In genomic region chr4:7798215-7798995, GRCh38 we compare ENCODE assay signal across 17 cellular contexts.
DNase-seq lines count a peak whose midpoint lies in the region; ATAC-seq and TF ChIP-seq lines count a peak whose summit lies in the region.
"Had no signal": no experiment of that assay in that cellular context is flagged by ENCODE, and none has a peak within 500 bp of the region (broad histone marks: within the 10 kb centered on the region; RNA-seq: fewer than 3 reads in every experiment).

No MANE protein-coding gene starts in this region.

- no peak for TF ChIP-seq POLR2A in upper lobe of left lung (IDR thresholded peaks at IDR 0.05)

- peaks cover 0 to 39% (median 15%) of the 10 kb centered on the region in 4 donors for H3K36me3 ChIP-seq in upper lobe of left lung
- H3K36me3 ChIP-seq: breast epithelium, ovary had no signal

- H3K4me3 Mint-ChIP-seq in stimulated activated memory B cell treated with anti-CD40 and anti-IgM and Interleukin-4, amounts not matched to agents 10 μg/mL and 1 μg/mL and 100 μg/mL, for 72 hours: no peak overlapping the region
- H3K4me3 Mint-ChIP-seq: activated T-helper 1 cell treated with anti-CD3 and anti-CD28 coated beads, Interleukin-12 subunit alpha, Interleukin-12 subunit beta, Interleukin-2, Interleukin-4 antibody, amounts not matched to agents 30 ng/mL and 10 ng/mL and 1 ng/mL, durations not matched to agents 14 hours and 24 hours and 36 hours; B cell had no signal

- H3K9me3 ChIP-seq in upper lobe of left lung: no peaks in the 10 kb centered on the region
- H3K9me3 ChIP-seq: breast epithelium, ovary had no signal

- H3K27ac ChIP-seq in upper lobe of left lung: no peak overlapping the region
- H3K27ac ChIP-seq: breast epithelium, ovary had no signal

- no peaks in the 10 kb centered on the region for H3K4me1 ChIP-seq in upper lobe of left lung
- H3K4me1 ChIP-seq: breast epithelium had no signal

- H3K4me3 ChIP-seq in choroid plexus epithelial cell (ENCODE audit: low read depth, low read length): no peak overlapping the region
- no peak overlapping the region for H3K4me3 ChIP-seq in upper lobe of left lung
- H3K4me3 ChIP-seq: breast epithelium, ovary had no signal

- DNase-seq in EL (peak; percentile 19), NAMALWA (ENCODE audit: low spot score) (peak; percentile 62), choroid plexus epithelial cell (ENCODE audit: low read depth) (peak; percentile 52), mesenteric fat pad (ENCODE audit: low spot score) (peak; percentile 65), RPMI8226 (no peak), upper lobe of left lung (no peak)
- DNase-seq: Calu3; hippocampal formation; NK-92 treated with Interleukin-12 subunit alpha and Interleukin-12 subunit beta, amount 100 ng/mL, for 24 hours; ovary; stimulated activated CD4-positive, alpha-beta T cell treated with anti-CD3 and anti-CD28 coated beads, Interleukin-4, amount 100 ng/mL, for 4 hours had no signal

- H3K27me3 Mint-ChIP-seq in stimulated activated memory B cell treated with anti-CD40 and anti-IgM and Interleukin-4, amounts not matched to agents 10 μg/mL and 1 μg/mL and 100 μg/mL, for 72 hours: peaks cover 26% of the 10 kb centered on the region

- H3K9me3 Mint-ChIP-seq in stimulated activated memory B cell treated with anti-CD40 and anti-IgM and Interleukin-4, amounts not matched to agents 10 μg/mL and 1 μg/mL and 100 μg/mL, for 72 hours: no peaks in the 10 kb centered on the region
- H3K9me3 Mint-ChIP-seq: activated T-helper 1 cell treated with anti-CD3 and anti-CD28 coated beads, Interleukin-12 subunit alpha, Interleukin-12 subunit beta, Interleukin-2, Interleukin-4 antibody, amounts not matched to agents 30 ng/mL and 10 ng/mL and 1 ng/mL, durations not matched to agents 14 hours and 24 hours and 36 hours had no signal

- no peak for ATAC-seq in stimulated activated memory B cell treated with anti-CD40 and anti-IgM and Interleukin-4, amounts not matched to agents 10 μg/mL and 1 μg/mL and 100 μg/mL, for 72 hours
- ATAC-seq in upper lobe of left lung (ENCODE audit: low FRiP score in 2 of 2) (no peak), GM21825 (IDR thresholded peaks at IDR 0.05; ENCODE audit: unreplicated experiment) (no peak)
- ATAC-seq: esophagus mucosa had no signal

- 91 to 92% methylated on average over 15 to 16 of the region's 16 CpGs for WGBS in upper lobe of left lung, 2 donors

- no peak for TF ChIP-seq CTCF in choroid plexus epithelial cell (conservative IDR thresholded peaks at IDR 0.05; ENCODE audit: low read depth, low read length)
- TF ChIP-seq CTCF in upper lobe of left lung (IDR thresholded peaks at IDR 0.05): no peak

- H3K4me1 Mint-ChIP-seq in stimulated activated memory B cell treated with anti-CD40 and anti-IgM and Interleukin-4, amounts not matched to agents 10 μg/mL and 1 μg/mL and 100 μg/mL, for 72 hours: no peaks in the 10 kb centered on the region

- no peak for TF ChIP-seq EP300 in upper lobe of left lung (IDR thresholded peaks at IDR 0.05)

- no peak overlapping the region for H3K27ac Mint-ChIP-seq in stimulated activated memory B cell treated with anti-CD40 and anti-IgM and Interleukin-4, amounts not matched to agents 10 μg/mL and 1 μg/mL and 100 μg/mL, for 72 hours
- H3K27ac Mint-ChIP-seq: activated T-helper 1 cell treated with anti-CD3 and anti-CD28 coated beads, Interleukin-12 subunit alpha, Interleukin-12 subunit beta, Interleukin-2, Interleukin-4 antibody, amounts not matched to agents 30 ng/mL and 10 ng/mL and 1 ng/mL, durations not matched to agents 14 hours and 24 hours and 36 hours; B cell had no signal

- H3K36me3 Mint-ChIP-seq in stimulated activated memory B cell treated with anti-CD40 and anti-IgM and Interleukin-4, amounts not matched to agents 10 μg/mL and 1 μg/mL and 100 μg/mL, for 72 hours: no peaks in the 10 kb centered on the region

- H3K27me3 ChIP-seq in upper lobe of left lung: no peaks in the 10 kb centered on the region
- H3K27me3 ChIP-seq: breast epithelium, ovary had no signal

Comparison
In these comparisons a context has a peak if more than half of its experiments do, and no peak if none do; other contexts are left out.
1. DNase-seq: peak in EL (single experiment), NAMALWA (single experiment), choroid plexus epithelial cell (single experiment) and mesenteric fat pad (single experiment); none in RPMI8226 (single experiment) and upper lobe of left lung (0 of 2).